Comparison of ENCODE assay signal across 1 cellular context in the genomic region with DNA sequence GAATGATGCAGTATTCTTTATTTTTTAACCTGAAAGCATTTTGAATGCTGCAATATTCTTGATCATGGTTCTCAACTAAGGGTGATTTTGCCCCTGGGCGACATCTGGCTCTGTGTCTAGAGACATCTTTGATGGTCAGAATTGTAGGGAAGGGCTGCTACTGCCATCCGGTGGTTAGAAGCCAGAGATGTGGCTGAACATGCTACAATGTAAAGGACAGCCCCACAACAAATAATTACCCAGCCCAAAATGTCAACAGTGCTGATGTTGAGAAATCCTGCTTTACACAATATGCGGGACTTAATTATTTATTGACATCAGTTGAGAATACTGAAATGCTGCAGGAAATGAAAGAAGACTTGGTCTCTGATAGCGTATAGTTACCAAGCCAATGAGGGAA.
TF ChIP-seq lines count a peak whose summit lies in the region.

No MANE protein-coding gene starts in this region.

TF ChIP-seq in endothelial cell of umbilical vein, 7 proteins besides CTCF, POLR2A, EP300 and RAD21:
- TF ChIP-seq, protein P1, sequence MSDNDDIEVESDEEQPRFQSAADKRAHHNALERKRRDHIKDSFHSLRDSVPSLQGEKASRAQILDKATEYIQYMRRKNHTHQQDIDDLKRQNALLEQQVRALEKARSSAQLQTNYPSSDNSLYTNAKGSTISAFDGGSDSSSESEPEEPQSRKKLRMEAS (IDR thresholded peaks at IDR 0.05; ENCODE audit: insufficient read depth, insufficient read length) = no peak
- no peak for TF ChIP-seq GATA2 (IDR thresholded peaks at IDR 0.05; ENCODE audit: insufficient read depth, insufficient read length, low read depth, low read length)
- no peak for TF ChIP-seq EZH2 (IDR thresholded peaks at IDR 0.05; ENCODE audit: borderline replicate concordance, low read depth, low read length, severe bottlenecking)
- TF ChIP-seq FOS (IDR thresholded peaks at IDR 0.05; ENCODE audit: borderline replicate concordance, insufficient read depth, low read length) = no peak
- no peak for TF ChIP-seq MYC (IDR thresholded peaks at IDR 0.05; ENCODE audit: low read depth, low read length)
- TF ChIP-seq POLR2AphosphoS5 (IDR thresholded peaks at IDR 0.05; ENCODE audit: insufficient read depth, low read depth, low read length) = no peak
- TF ChIP-seq JUN (IDR thresholded peaks at IDR 0.05; ENCODE audit: borderline replicate concordance, insufficient read depth, insufficient read length, low read depth) = no peak
